23 cellular contexts compared by ENCODE assay signal in genomic region chr9:98750396-98751060, GRCh38. TPM values are rescaled to one million over a fixed set of nuclear protein-coding genes. Genes with fewer than 3 reads are reported as not detected.
A peak's percentile ranks its signal among the peaks of the same experiment; 100 is the strongest.
DNase-seq lines count a peak whose midpoint lies in the region; ATAC-seq, FAIRE-seq and TF ChIP-seq lines count a peak whose summit lies in the region.
"Had no signal": no experiment of that assay in that cellular context is flagged by ENCODE, and none has a peak within 500 bp of the region (broad histone marks: within the 10 kb centered on the region; RNA-seq: fewer than 3 reads in every experiment).

No MANE protein-coding gene starts in this region.

- no peak for TF ChIP-seq POLR2A in esophagus muscularis mucosa (IDR thresholded peaks at IDR 0.05; ENCODE audit: low read depth)

- intact Hi-C loops in CD14-positive monocyte (cut with micrococcal nuclease) (no loop called here), esophagus muscularis mucosa (cut with DNase I) (no loop called here), left cardiac atrium (cut with DNase I) (no loop called here)

- H3K9me3 ChIP-seq in adipocyte (ENCODE audit: control insufficient read depth, low read length) (no peaks in the 10 kb centered on the region), esophagus muscularis mucosa (no peaks in the 10 kb centered on the region)
- H3K9me3 ChIP-seq: BLaER1, SK-N-SH had no signal

- H3K4me1 ChIP-seq in adipocyte (ENCODE audit: control insufficient read depth, insufficient read depth, low read length), result no peaks in the 10 kb centered on the region
- no peaks in the 10 kb centered on the region for H3K4me1 ChIP-seq in esophagus muscularis mucosa
- H3K4me1 ChIP-seq: BLaER1 had no signal

- TF ChIP-seq CTCF in CD14-positive monocyte (IDR thresholded peaks at IDR 0.05), result no peak
- TF ChIP-seq CTCF in esophagus muscularis mucosa (IDR thresholded peaks at IDR 0.05), result no peak

- peaks cover 0 to 2% of the 10 kb centered on the region in 2 donors for H3K36me3 Mint-ChIP-seq in CD14-positive monocyte
- H3K36me3 Mint-ChIP-seq in T-helper 2 cell treated with Interferon-gamma antibody and Interleukin-4, amounts not matched to agents 5 μg/mL and 100 μg/mL, for 36 hours (ENCODE audit: low read depth), result peaks cover 2% of the 10 kb centered on the region

- WGBS in esophagus muscularis mucosa, result 84% methylated on average over 5 of the region's 5 CpGs

- DNase-seq in CD14-positive monocyte (ENCODE audit: low spot score) (no peak), KBM-7 (peak; percentile 24), NOMO-1 treated with DMSO at 0.1 percent for 48 hours (lab: John Stamatoyannopoulos, UW; ENCODE audit: unreplicated experiment) (peak; percentile 81), adipocyte (ENCODE audit: low read depth) (peak; percentile 47), esophagus muscularis mucosa (ENCODE audit: extremely low spot score) (no peak), left cardiac atrium (no peak), urothelium cell line (ENCODE audit: low spot score) (no peak)
- no peak for DNase-seq in T-helper 2 cell treated with Interferon-gamma antibody and Interleukin-4, amounts not matched to agents 5 μg/mL and 100 μg/mL, for 36 hours (ENCODE audit: low spot score)
- DNase-seq: H7, NCI-H1417 treated with DMSO at 0.1 percent for 48 hours, NCI-H187 treated with DMSO at 0.1 percent for 48 hours, NCI-H226, NCI-H524, OCI-M1, Right ventricle myocardium superior, SK-N-SH had no signal

- H3K4me3 Mint-ChIP-seq in CD14-positive monocyte, result peak overlapping the region; percentile 9 to 72
- H3K4me3 Mint-ChIP-seq in T-helper 2 cell treated with Interferon-gamma antibody and Interleukin-4, amounts not matched to agents 5 μg/mL and 100 μg/mL, for 36 hours, result no peak overlapping the region
- H3K4me3 Mint-ChIP-seq: IgD-negative memory B cell had no signal

- no peak overlapping the region for H3K9ac ChIP-seq in adipocyte (ENCODE audit: low read length)
- H3K9ac ChIP-seq: BLaER1, SK-N-SH had no signal

- peak overlapping the region; percentile 65 to 90 (median 80) for H3K27ac Mint-ChIP-seq in CD14-positive monocyte
- no peak overlapping the region for H3K27ac Mint-ChIP-seq in T-helper 2 cell treated with Interferon-gamma antibody and Interleukin-4, amounts not matched to agents 5 μg/mL and 100 μg/mL, for 36 hours
- H3K27ac Mint-ChIP-seq: IgD-negative memory B cell had no signal

- H3K4me3 ChIP-seq in adipocyte (ENCODE audit: low read length) (no peak overlapping the region), esophagus muscularis mucosa (no peak overlapping the region)
- H3K4me3 ChIP-seq: BLaER1 had no signal

- ATAC-seq in left cardiac atrium, result no peak

- H3K36me3 ChIP-seq in adipocyte (ENCODE audit: control insufficient read depth, insufficient read depth, low read length, severe bottlenecking), result peaks cover 58% of the 10 kb centered on the region
- peaks cover 15 to 92% (median 58%) of the 10 kb centered on the region in 4 donors for H3K36me3 ChIP-seq in esophagus muscularis mucosa

- H3K27me3 ChIP-seq in adipocyte (replicated peaks; ENCODE audit: control insufficient read depth, insufficient read depth, low read length), result no peaks in the 10 kb centered on the region
- H3K27me3 ChIP-seq in esophagus muscularis mucosa, result no peaks in the 10 kb centered on the region
- H3K27me3 ChIP-seq: BLaER1 had no signal

- no peak overlapping the region for H3K27ac ChIP-seq in esophagus muscularis mucosa (replicated peaks in 1 of 4)
- H3K27ac ChIP-seq: BLaER1 had no signal

- no peak for TF ChIP-seq EP300 in esophagus muscularis mucosa (IDR thresholded peaks at IDR 0.05)

- FAIRE-seq in urothelium cell line (lab: Jason Lieb, UNC), result no peak
- FAIRE-seq: A204.1, D721Med, GM12892 had no signal

- H3K4me1 Mint-ChIP-seq in CD14-positive monocyte, result peaks cover 33% of the 10 kb centered on the region
- no peaks in the 10 kb centered on the region for H3K4me1 Mint-ChIP-seq in T-helper 2 cell treated with Interferon-gamma antibody and Interleukin-4, amounts not matched to agents 5 μg/mL and 100 μg/mL, for 36 hours (ENCODE audit: low read depth)
- H3K4me1 Mint-ChIP-seq: IgD-negative memory B cell had no signal

- H3K9me3 Mint-ChIP-seq in CD14-positive monocyte, result peaks cover 0 to 3% (median 0%) of the 10 kb centered on the region in 7 donors
- no peaks in the 10 kb centered on the region for H3K9me3 Mint-ChIP-seq in T-helper 2 cell treated with Interferon-gamma antibody and Interleukin-4, amounts not matched to agents 5 μg/mL and 100 μg/mL, for 36 hours
- H3K9me3 Mint-ChIP-seq: IgD-negative memory B cell had no signal

- in situ Hi-C loops in KBM-7 (cut with MboI; ENCODE audit: low pct_unique_long_range_greater_than_20kb, low sequenced_read_pairs), result no loop called here

- H3K27me3 Mint-ChIP-seq in CD14-positive monocyte (ENCODE audit: low read depth in 3 of 3), result peaks cover 0 to 3% (median 2%) of the 10 kb centered on the region in 3 donors
- H3K27me3 Mint-ChIP-seq in T-helper 2 cell treated with Interferon-gamma antibody and Interleukin-4, amounts not matched to agents 5 μg/mL and 100 μg/mL, for 36 hours (ENCODE audit: low read depth), result no peaks in the 10 kb centered on the region
- H3K27me3 Mint-ChIP-seq: IgD-negative memory B cell had no signal

RNA-seq across cellular contexts. Expression of gene GABBR2, which starts 41.8 kb away (rescaled TPM):
- not detected for polyA plus RNA-seq in CD14-positive monocyte
- total RNA-seq in esophagus muscularis mucosa (under 1 TPM in 2 of 4 donors, not detected in 2; 0.17 to 0.26 TPM), left cardiac atrium (under 1 TPM in 1 of 2 donors, not detected in 1; 0.41 TPM)
- total RNA-seq: LHCN-M2; T-helper 1 cell treated with Interleukin-12 subunit alpha and Interleukin-12 subunit beta and Interleukin-4 antibody, amounts not matched to agents 30 ng/mL and 1 ng/mL, for 36 hours had no signal
- polyA plus RNA-seq: IgD-negative memory B cell, SK-N-SH had no signal

RNA-seq across cellular contexts. Expression of gene ANKS6, which starts 45.8 kb away (rescaled TPM):
- polyA plus RNA-seq in CD14-positive monocyte, result under 1 TPM; 0.20 to 0.56 TPM
- total RNA-seq in esophagus muscularis mucosa, result 10 to 100 TPM; 15.8 to 31.4 (median 23.6) TPM
- 1 to 10 TPM; 6.5 to 7.4 TPM for total RNA-seq in left cardiac atrium

RNA-seq across cellular contexts. Expression of gene GALNT12, which starts 56.9 kb away (rescaled TPM):
- not detected for polyA plus RNA-seq in CD14-positive monocyte
- total RNA-seq in esophagus muscularis mucosa (10 to 100 TPM; 12.4 to 22.4 (median 16.2) TPM), left cardiac atrium (1 to 10 TPM in 1 of 2 donors, under 1 TPM in 1; 0.91 to 1.1 TPM)

Comparison
In these comparisons a context has a peak if more than half of its experiments do, and no peak if none do; other contexts are left out.
1. DNase-seq: peak in KBM-7 (single experiment), NOMO-1 treated with DMSO at 0.1 percent for 48 hours (single experiment) and adipocyte (single experiment); none in CD14-positive monocyte (single experiment), esophagus muscularis mucosa (single experiment), left cardiac atrium (single experiment), urothelium cell line (single experiment) and T-helper 2 cell treated with Interferon-gamma antibody and Interleukin-4, amounts not matched to agents 5 μg/mL and 100 μg/mL, for 36 hours (single experiment).
2. RNA of gene GALNT12, which starts 56.9 kb away (total RNA-seq): 12.4 to 22.4 TPM in esophagus muscularis mucosa; 0.91 to 1.1 TPM in left cardiac atrium; every median in the first group is over 4 times any median in the second.